Comparison of ENCODE assay signal across 8 cellular contexts in genomic region chr11:28107331-28107725, GRCh38. TPM values are rescaled to one million over a fixed set of nuclear protein-coding genes. Genes with fewer than 3 reads are reported as not detected.
DNase-seq lines count a peak whose midpoint lies in the region; ATAC-seq and TF ChIP-seq lines count a peak whose summit lies in the region.

No MANE protein-coding gene starts in this region.

- no peak for TF ChIP-seq CTCF in ovary (IDR thresholded peaks at IDR 0.05)

- H3K27ac ChIP-seq in esophagus (ENCODE audit: low read depth in 2 of 2, low read length in 1 of 2) (peak overlapping the region; percentile 71 to 88), ovary (no peak overlapping the region)

- no peaks in the 10 kb centered on the region for H3K9me3 Mint-ChIP-seq in T-helper 1 cell treated with Interleukin-12 subunit alpha and Interleukin-12 subunit beta and Interleukin-4 antibody, amounts not matched to agents 30 μg/mL and 1 μg/mL, for 36 hours

- H3K4me1 ChIP-seq in esophagus (ENCODE audit: control insufficient read depth in 2 of 2, insufficient read depth in 2 of 2, low read length in 1 of 2) (no peaks in the 10 kb centered on the region), ovary (ENCODE audit: insufficient read depth) (no peaks in the 10 kb centered on the region)

- H3K4me3 Mint-ChIP-seq in T-helper 1 cell treated with Interleukin-12 subunit alpha and Interleukin-12 subunit beta and Interleukin-4 antibody, amounts not matched to agents 30 μg/mL and 1 μg/mL, for 36 hours: peak overlapping the region; percentile 98

- H3K27me3 ChIP-seq in esophagus (ENCODE audit: control insufficient read depth in 1 of 2, insufficient read depth in 2 of 2, low read length in 2 of 2): no peaks in the 10 kb centered on the region
- no peaks in the 10 kb centered on the region for H3K27me3 ChIP-seq in ovary

- H3K4me1 Mint-ChIP-seq in T-helper 1 cell treated with Interleukin-12 subunit alpha and Interleukin-12 subunit beta and Interleukin-4 antibody, amounts not matched to agents 30 μg/mL and 1 μg/mL, for 36 hours (ENCODE audit: low read depth): peaks cover 53% of the 10 kb centered on the region

- intact Hi-C loops in ovary (cut with DNase I): no loop called here

- no peak for TF ChIP-seq POLR2A in ovary (IDR thresholded peaks at IDR 0.05)

- no peaks in the 10 kb centered on the region for H3K27me3 Mint-ChIP-seq in T-helper 1 cell treated with Interleukin-12 subunit alpha and Interleukin-12 subunit beta and Interleukin-4 antibody, amounts not matched to agents 30 μg/mL and 1 μg/mL, for 36 hours (ENCODE audit: low read depth)

- no peaks in the 10 kb centered on the region for H3K9me3 ChIP-seq in esophagus (ENCODE audit: control insufficient read depth in 2 of 2, insufficient read depth in 1 of 2, low read depth in 1 of 2, low read length in 1 of 2)
- H3K9me3 ChIP-seq in ovary: no peaks in the 10 kb centered on the region

- no peaks in the 10 kb centered on the region for H3K36me3 ChIP-seq in esophagus (ENCODE audit: control insufficient read depth in 2 of 2, insufficient read depth in 2 of 2, low read length in 1 of 2)
- H3K36me3 ChIP-seq in ovary: no peaks in the 10 kb centered on the region

- H3K4me3 ChIP-seq in esophagus (ENCODE audit: low read depth in 1 of 2, low read length in 2 of 2): peak overlapping the region; percentile 55 to 88
- peak overlapping the region; percentile 43 for H3K4me3 ChIP-seq in ovary

- TF ChIP-seq EP300 in ovary (IDR thresholded peaks at IDR 0.05): no peak

- H3K36me3 Mint-ChIP-seq in T-helper 1 cell treated with Interleukin-12 subunit alpha and Interleukin-12 subunit beta and Interleukin-4 antibody, amounts not matched to agents 30 μg/mL and 1 μg/mL, for 36 hours (ENCODE audit: low read depth): peaks cover 3% of the 10 kb centered on the region

- H3K27ac Mint-ChIP-seq in T-helper 1 cell treated with Interleukin-12 subunit alpha and Interleukin-12 subunit beta and Interleukin-4 antibody, amounts not matched to agents 30 μg/mL and 1 μg/mL, for 36 hours: peak overlapping the region; percentile 99

- 0 to 1% methylated on average over 10 of the region's 10 CpGs for WGBS in esophagus, 2 donors
- 0 to 1% (median 0%) methylated on average over 10 of the region's 10 CpGs for WGBS in ovary, 3 donors

- ATAC-seq in HG03135 (IDR thresholded peaks at IDR 0.05; ENCODE audit: unreplicated experiment): peak; percentile 0
- ATAC-seq in HG02678 (IDR thresholded peaks at IDR 0.05; ENCODE audit: unreplicated experiment): no peak

- peak; percentile 59 for DNase-seq in activated CD8-positive, alpha-beta memory T cell treated with anti-CD3 and anti-CD28 coated beads, Interleukin-2, amount 50 U/mL, for 48 hours
- no peak for DNase-seq in activated CD8-positive, alpha-beta memory T cell treated with anti-CD3 and anti-CD28 coated beads, Interleukin-2, amount 50 U/mL, for 4 hours
- no peak for DNase-seq in ovary
- no peak for DNase-seq in globus pallidus (ENCODE audit: low spot score)

RNA-seq across cellular contexts. Expression of gene KIF18A, which starts 0.6 kb away (rescaled TPM):
- 1 to 10 TPM; 1.4 to 1.6 TPM for polyA plus RNA-seq in esophagus
- under 1 TPM in 6 of 7 donors, not detected in 1; 0.33 to 0.72 (median 0.43) TPM for total RNA-seq in ovary
- under 1 TPM; 0.28 to 0.37 TPM for polyA plus RNA-seq in ovary

RNA-seq across cellular contexts. Expression of gene METTL15, which starts 0.9 kb away (rescaled TPM):
- polyA plus RNA-seq in esophagus (1 to 10 TPM; 2.7 to 2.9 TPM), ovary (1 to 10 TPM; 4.1 to 7.1 TPM)
- total RNA-seq in ovary: 10 to 100 TPM; 10.1 to 14.9 (median 11.8) TPM

Comparison
In these comparisons a context has a peak if more than half of its experiments do, and no peak if none do; other contexts are left out.
1. H3K27ac ChIP-seq: peak in esophagus (2 of 2); none in ovary (0 of 2).